8 cellular contexts compared by ENCODE assay signal in the genomic region with DNA sequence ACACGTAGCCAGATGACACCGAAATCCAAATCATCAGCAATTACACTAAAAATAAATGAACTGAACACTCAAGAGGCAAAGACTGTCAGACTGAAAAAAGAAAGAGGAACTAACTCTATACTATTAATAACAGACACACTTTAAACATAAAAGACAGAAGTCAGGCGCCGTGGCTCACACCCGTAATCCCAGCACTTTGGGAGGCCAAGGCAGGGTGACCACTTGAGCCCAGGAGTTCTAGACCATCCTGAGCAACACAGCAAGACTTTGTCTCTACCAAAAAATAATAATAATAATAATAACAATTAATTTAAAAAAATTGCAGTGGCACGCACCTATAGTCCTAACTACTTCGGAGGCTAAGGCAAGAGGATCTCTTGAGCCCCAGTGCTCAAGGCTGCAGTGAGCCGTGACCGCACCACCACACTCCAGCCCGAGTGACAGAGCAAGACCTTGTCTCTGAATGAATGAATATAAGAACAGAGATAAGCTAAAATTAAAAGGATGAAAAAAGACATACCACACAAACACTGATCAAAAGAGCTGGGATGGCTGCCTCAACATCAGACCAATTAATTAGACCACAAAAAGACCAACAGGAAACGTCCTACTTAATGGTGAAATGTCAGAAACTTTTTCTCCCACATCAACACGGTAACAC. TPM values are rescaled to one million over a fixed set of nuclear protein-coding genes. Genes with fewer than 3 reads are reported as not detected.
DNase-seq lines count a peak whose midpoint lies in the region; ATAC-seq and TF ChIP-seq lines count a peak whose summit lies in the region.

No MANE protein-coding gene starts in this region.

- no peak for TF ChIP-seq CTCF in SU-DHL-6 (IDR thresholded peaks at IDR 0.05; ENCODE audit: insufficient read depth, low read length, poor library complexity, severe bottlenecking)

- H3K4me3 ChIP-seq in SU-DHL-6 (ENCODE audit: insufficient read depth, low read length, poor library complexity, severe bottlenecking) (peak overlapping the region; percentile 42), thymus (ENCODE audit: low read length) (no peak overlapping the region)

- H3K27me3 Mint-ChIP-seq in activated naive CD4-positive, alpha-beta T cell treated with anti-CD3 and anti-CD28 coated beads, Interleukin-2, amount 50 U/mL, for 24 hours, result no peaks in the 10 kb centered on the region
- no peaks in the 10 kb centered on the region for H3K27me3 Mint-ChIP-seq in activated naive CD4-positive, alpha-beta T cell treated with anti-CD3 and anti-CD28 coated beads for 36 hours (ENCODE audit: low read depth)

- H3K4me2 ChIP-seq in SU-DHL-6 (ENCODE audit: low read depth, low read length, poor library complexity, severe bottlenecking), result peak overlapping the region; percentile 98

- ATAC-seq in HG03060 (IDR thresholded peaks at IDR 0.05; ENCODE audit: low read depth, unreplicated experiment), result peak; percentile 65

- H3K36me3 ChIP-seq in SU-DHL-6 (ENCODE audit: low read length), result no peaks in the 10 kb centered on the region
- H3K36me3 ChIP-seq in thymus (ENCODE audit: control insufficient read depth, insufficient read depth), result peaks cover 61% of the 10 kb centered on the region

- H3K27me3 ChIP-seq in SU-DHL-6 (ENCODE audit: low read length), result no peaks in the 10 kb centered on the region
- no peaks in the 10 kb centered on the region for H3K27me3 ChIP-seq in thymus (ENCODE audit: control insufficient read depth, insufficient read depth)

- DNase-seq in activated naive CD4-positive, alpha-beta T cell treated with anti-CD3 and anti-CD28 coated beads for 36 hours, result no peak
- DNase-seq in amniotic stem cell (lab: John Stamatoyannopoulos, UW) (no peak), NCI-H146 (lab: John Stamatoyannopoulos, UW) (no peak)
- no peak for DNase-seq in activated CD8-positive, alpha-beta memory T cell treated with anti-CD3 and anti-CD28 coated beads for 24 hours

- no peaks in the 10 kb centered on the region for H3K9me3 Mint-ChIP-seq in activated naive CD4-positive, alpha-beta T cell treated with anti-CD3 and anti-CD28 coated beads, Interleukin-2, amount 50 U/mL, for 24 hours
- no peaks in the 10 kb centered on the region for H3K9me3 Mint-ChIP-seq in activated naive CD4-positive, alpha-beta T cell treated with anti-CD3 and anti-CD28 coated beads for 36 hours

- peaks cover 6% of the 10 kb centered on the region for H3K36me3 Mint-ChIP-seq in activated naive CD4-positive, alpha-beta T cell treated with anti-CD3 and anti-CD28 coated beads, Interleukin-2, amount 50 U/mL, for 24 hours
- peaks cover 20% of the 10 kb centered on the region for H3K36me3 Mint-ChIP-seq in activated naive CD4-positive, alpha-beta T cell treated with anti-CD3 and anti-CD28 coated beads for 36 hours (ENCODE audit: low read depth)

- WGBS in thymus, result 61% methylated on average over 12 of the region's 12 CpGs

- H3K4me1 Mint-ChIP-seq in activated naive CD4-positive, alpha-beta T cell treated with anti-CD3 and anti-CD28 coated beads, Interleukin-2, amount 50 U/mL, for 24 hours, result peaks cover 38% of the 10 kb centered on the region
- peaks cover 21% of the 10 kb centered on the region for H3K4me1 Mint-ChIP-seq in activated naive CD4-positive, alpha-beta T cell treated with anti-CD3 and anti-CD28 coated beads for 36 hours (ENCODE audit: low read depth)

- H3K4me1 ChIP-seq in thymus (ENCODE audit: control insufficient read depth, insufficient read depth, low read length), result peaks cover 8% of the 10 kb centered on the region

- H4K20me1 ChIP-seq in SU-DHL-6 (ENCODE audit: low read depth, low read length), result no peaks in the 10 kb centered on the region

- no peaks in the 10 kb centered on the region for H3K9me3 ChIP-seq in SU-DHL-6 (ENCODE audit: insufficient read depth, low read length)
- H3K9me3 ChIP-seq in thymus (ENCODE audit: control insufficient read depth), result no peaks in the 10 kb centered on the region

- CTCF ChIA-PET in activated naive CD4-positive, alpha-beta T cell treated with anti-CD3 and anti-CD28 coated beads for 36 hours (lab: Charles Lee), result no interaction called here

- intact Hi-C loops in activated naive CD4-positive, alpha-beta T cell treated with anti-CD3 and anti-CD28 coated beads for 36 hours (cut with micrococcal nuclease), result no loop called here

- H3K9ac ChIP-seq in SU-DHL-6 (ENCODE audit: low read length), result peak overlapping the region; percentile 59

- no peak overlapping the region for H2AFZ ChIP-seq in SU-DHL-6 (ENCODE audit: low read depth, low read length, severe bottlenecking)

- peak overlapping the region; percentile 36 for H3K27ac Mint-ChIP-seq in activated naive CD4-positive, alpha-beta T cell treated with anti-CD3 and anti-CD28 coated beads, Interleukin-2, amount 50 U/mL, for 24 hours
- no peak overlapping the region for H3K27ac Mint-ChIP-seq in activated naive CD4-positive, alpha-beta T cell treated with anti-CD3 and anti-CD28 coated beads for 36 hours

- H3K79me2 ChIP-seq in SU-DHL-6 (ENCODE audit: insufficient read depth, low read length), result peaks cover 16% of the 10 kb centered on the region; the same call in 1 of the 2 replicates

- H3F3A ChIP-seq in SU-DHL-6 (ENCODE audit: insufficient read depth), result peaks cover 59% of the 10 kb centered on the region

- H3K9me2 ChIP-seq in SU-DHL-6 (replicated peaks; ENCODE audit: insufficient read depth, low read length), result no peaks in the 10 kb centered on the region

- peak overlapping the region; percentile 8 for H3K4me3 Mint-ChIP-seq in activated naive CD4-positive, alpha-beta T cell treated with anti-CD3 and anti-CD28 coated beads, Interleukin-2, amount 50 U/mL, for 24 hours
- no peak overlapping the region for H3K4me3 Mint-ChIP-seq in activated naive CD4-positive, alpha-beta T cell treated with anti-CD3 and anti-CD28 coated beads for 36 hours

- H3K27ac ChIP-seq in SU-DHL-6 (ENCODE audit: low read depth, low read length), result peak overlapping the region; percentile 100
- H3K27ac ChIP-seq in thymus (ENCODE audit: low read depth), result peak overlapping the region; percentile 47

RNA-seq across cellular contexts. Expression of a gene that starts 29.9 kb away (rescaled TPM):
- 100 to 1,000 TPM; 136 to 140 TPM for total RNA-seq in activated naive CD4-positive, alpha-beta T cell treated with anti-CD3 and anti-CD28 coated beads for 36 hours
- polyA plus RNA-seq in thymus, result 188 TPM

RNA-seq across cellular contexts. Expression of a gene that starts 46.6 kb away (rescaled TPM):
- total RNA-seq in activated naive CD4-positive, alpha-beta T cell treated with anti-CD3 and anti-CD28 coated beads for 36 hours, result 1 to 10 TPM; 4.8 to 5.5 TPM
- 48.2 TPM for polyA plus RNA-seq in thymus
